1 cellular context compared by ENCODE assay signal in genomic region chr9:125189011-125189360, GRCh38.
TF ChIP-seq lines count a peak whose summit lies in the region.

No MANE protein-coding gene starts in this region.

TF ChIP-seq in H1, 55 proteins besides CTCF, POLR2A, EP300 and RAD21:
- TF ChIP-seq BCL11A (IDR thresholded peaks at IDR 0.05; ENCODE audit: low read depth in 2 of 2, low read length in 2 of 2) (no peak), SAP30 (IDR thresholded peaks at IDR 0.05; ENCODE audit: insufficient read depth, insufficient replicate concordance, low read length) (peak; percentile 47), SP1 (IDR thresholded peaks at IDR 0.05; ENCODE audit: low read depth, low read length) (no peak), CHD2 (IDR thresholded peaks at IDR 0.05; ENCODE audit: low read length) (no peak), EZH2 (IDR thresholded peaks at IDR 0.05; ENCODE audit: low read depth, low read length, severe bottlenecking) (no peak)
TF ChIP-seq in H1: peak in this region for 1.
